12 cellular contexts compared by ENCODE assay signal in the genomic region with DNA sequence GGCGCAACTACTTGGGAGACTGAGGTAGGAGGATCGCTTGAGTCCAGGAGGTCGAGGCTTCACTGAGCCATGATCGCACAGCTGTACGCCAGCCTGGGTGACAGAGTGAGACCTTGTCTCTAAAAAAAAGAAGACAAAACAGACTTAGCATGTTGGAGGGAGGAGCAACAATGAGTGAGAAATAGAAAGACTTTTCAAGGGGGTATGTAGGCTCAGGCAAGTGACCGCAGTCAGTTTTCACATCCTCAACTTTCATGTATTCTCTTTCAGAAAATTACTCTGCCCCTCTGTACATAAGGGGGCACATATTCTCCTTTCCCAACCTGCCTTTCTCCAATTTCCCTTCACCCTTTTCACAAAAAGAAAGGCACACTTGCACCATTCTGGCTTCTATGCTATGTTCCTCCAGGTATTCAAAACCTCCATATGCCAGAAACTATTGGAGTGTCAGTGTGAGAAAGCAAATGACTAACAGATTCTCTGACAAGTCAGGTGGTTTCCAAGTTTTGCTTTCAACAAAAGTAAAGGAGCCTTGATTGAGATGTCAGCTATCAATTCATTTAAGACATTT. TPM values are rescaled to one million over a fixed set of nuclear protein-coding genes. Genes with fewer than 3 reads are reported as not detected.
DNase-seq lines count a peak whose midpoint lies in the region; ATAC-seq and TF ChIP-seq lines count a peak whose summit lies in the region.
"Had no signal": no experiment of that assay in that cellular context is flagged by ENCODE, and none has a peak within 500 bp of the region (broad histone marks: within the 10 kb centered on the region; RNA-seq: fewer than 3 reads in every experiment).

No MANE protein-coding gene starts in this region.

- H3K27ac Mint-ChIP-seq in T-helper 17 cell, result no peak overlapping the region

- H3K4me1 Mint-ChIP-seq in T-helper 17 cell, result peaks cover 50% of the 10 kb centered on the region

- no peak overlapping the region for H3K4me3 Mint-ChIP-seq in T-helper 17 cell

- peak; percentile 46 for DNase-seq in MM.1S
- no peak for DNase-seq in T-helper 17 cell
- no peak for DNase-seq in activated effector memory CD4-positive, alpha-beta T cell treated with anti-CD3 and anti-CD28 coated beads, Interleukin-2, amount 50 U/mL, for 16 hours
- DNase-seq in GM03348 (ENCODE audit: low spot score), result no peak
- no peak for DNase-seq in NOMO-1 (lab: John Stamatoyannopoulos, UW; ENCODE audit: unreplicated experiment in 2 of 2)
- DNase-seq: stimulated activated CD4-positive, alpha-beta T cell treated with anti-CD3 and anti-CD28 coated beads, Interleukin-12 subunit alpha, Interleukin-12 subunit beta, amount 100 ng/mL, for 4 hours; stimulated activated naive CD4-positive, alpha-beta T cell had no signal

- H3K36me3 ChIP-seq in MM.1S (replicated peaks; ENCODE audit: insufficient read depth, low read length), result 0 out of 2 replicates have a peak, but pooled peaks cover 2% of the 10 kb centered on the region

- peaks cover 9% of the 10 kb centered on the region; the same call in 1 of the 2 replicates for H3K79me2 ChIP-seq in MM.1S (ENCODE audit: low read length)

- H3K36me3 Mint-ChIP-seq in T-helper 17 cell (ENCODE audit: low read depth), result peaks cover 10% of the 10 kb centered on the region

- peaks cover 12% of the 10 kb centered on the region for H3F3A ChIP-seq in MM.1S (ENCODE audit: insufficient read depth, low read length)

- peak overlapping the region; percentile 42; the same call in 1 of the 2 replicates for H3K4me2 ChIP-seq in MM.1S (ENCODE audit: low read depth, low read length)

- no peaks in the 10 kb centered on the region for H3K9me3 ChIP-seq in MM.1S (replicated peaks; ENCODE audit: insufficient read depth, low read length)
- no peaks in the 10 kb centered on the region for H3K9me3 ChIP-seq in T-helper 17 cell (ENCODE audit: control insufficient read depth, low read length, poor library complexity, severe bottlenecking)

- no peak overlapping the region for H3K9ac ChIP-seq in MM.1S (ENCODE audit: low read length)

- H3K4me1 ChIP-seq in MM.1S (ENCODE audit: low read length), result peaks cover 20% of the 10 kb centered on the region

- H2AFZ ChIP-seq in MM.1S (ENCODE audit: low read length), result no peak overlapping the region

- no peak for TF ChIP-seq POLR2A in GM18505 (IDR thresholded peaks at IDR 0.05; ENCODE audit: borderline replicate concordance, extremely low read depth, insufficient read depth, insufficient read length)

- H3K27ac ChIP-seq in MM.1S (ENCODE audit: low read length), result peak overlapping the region; percentile 38; the same call in 1 of the 2 replicates

- no peaks in the 10 kb centered on the region for H3K9me2 ChIP-seq in MM.1S (replicated peaks; ENCODE audit: insufficient read depth, low read length)

- ATAC-seq in GM18505 (IDR thresholded peaks at IDR 0.05; ENCODE audit: unreplicated experiment), result peak; percentile 53
- ATAC-seq in GM19455 (IDR thresholded peaks at IDR 0.05; ENCODE audit: unreplicated experiment), result peak; percentile 48
- ATAC-seq in HG02885 (IDR thresholded peaks at IDR 0.05; ENCODE audit: poor library complexity, unreplicated experiment), result peak; percentile 42
- ATAC-seq in T-helper 17 cell, result no peak

- no peak for TF ChIP-seq CTCF in MM.1S (IDR thresholded peaks at IDR 0.05; ENCODE audit: low read length)

- H4K20me1 ChIP-seq in MM.1S (ENCODE audit: insufficient read depth, low read length), result no peaks in the 10 kb centered on the region

- no peaks in the 10 kb centered on the region for H3K27me3 ChIP-seq in MM.1S (replicated peaks; ENCODE audit: insufficient read depth, low read length)

- no peaks in the 10 kb centered on the region for H3K27me3 Mint-ChIP-seq in T-helper 17 cell

- no peak overlapping the region for H3K4me3 ChIP-seq in MM.1S (ENCODE audit: low read length)

RNA-seq across cellular contexts. Expression of gene NSUN3, which starts 7.6 kb away (rescaled TPM):
- total RNA-seq in T-helper 17 cell, result 10 to 100 TPM; 16.7 to 18.1 TPM

RNA-seq across cellular contexts. Expression of gene DHFR2, which starts 7.7 kb away (rescaled TPM):
- total RNA-seq in T-helper 17 cell, result 1 to 10 TPM; 2.4 to 2.6 TPM

RNA-seq across cellular contexts. Expression of gene STX19, which starts 42.0 kb away (rescaled TPM):
- not detected for total RNA-seq in T-helper 17 cell
- total RNA-seq: astrocyte, epithelial cell of proximal tubule had no signal
